ENCODE assay signal across 1 cellular context in the genomic region with DNA sequence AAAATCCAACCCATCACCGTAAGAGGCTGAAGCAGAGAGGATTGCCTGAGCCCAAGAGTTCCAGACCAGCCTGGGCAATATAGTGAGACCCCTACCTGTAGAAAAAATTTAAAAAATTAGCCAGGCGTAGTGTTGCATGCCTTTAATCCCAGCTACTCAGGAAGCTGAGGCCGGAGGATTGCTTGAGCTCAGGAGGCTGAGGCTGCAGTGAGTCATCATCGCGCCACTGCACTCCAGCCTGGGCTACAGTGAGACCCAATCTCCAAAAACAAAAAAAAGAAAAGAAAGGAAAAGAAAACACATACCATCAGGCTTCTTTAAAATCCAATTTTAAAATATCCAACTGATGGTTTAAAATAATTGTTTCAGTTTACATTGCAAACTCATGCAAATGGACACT.
TF ChIP-seq lines count a peak whose summit lies in the region.

No MANE protein-coding gene starts in this region.

TF ChIP-seq in SK-N-SH treated with all-trans-retinoic acid at 6 μM for 48 hours, 23 proteins besides CTCF, POLR2A, EP300 and RAD21:
- TF ChIP-seq CSDC2 (CRISPR knock-in tag; IDR thresholded peaks at IDR 0.05) (no peak), ISL1 (CRISPR knock-in tag; IDR thresholded peaks at IDR 0.05) (no peak), GLIS3 (CRISPR knock-in tag; IDR thresholded peaks at IDR 0.05) (no peak), ARNTL (CRISPR knock-in tag; IDR thresholded peaks at IDR 0.05; ENCODE audit: borderline replicate concordance, low read depth) (no peak), ZFP3 (CRISPR knock-in tag; IDR thresholded peaks at IDR 0.05) (no peak), SNAI2 (CRISPR knock-in tag; IDR thresholded peaks at IDR 0.05) (no peak), ZNF70 (CRISPR knock-in tag; IDR thresholded peaks at IDR 0.05) (no peak), RARB (CRISPR knock-in tag; IDR thresholded peaks at IDR 0.05) (no peak), PPARA (CRISPR knock-in tag; IDR thresholded peaks at IDR 0.05; ENCODE audit: borderline replicate concordance) (no peak), OSR1 (CRISPR knock-in tag; IDR thresholded peaks at IDR 0.05) (no peak), ESRRG (CRISPR knock-in tag; IDR thresholded peaks at IDR 0.05) (no peak)
